Comparison of ENCODE assay signal across 1 cellular context in the genomic region with DNA sequence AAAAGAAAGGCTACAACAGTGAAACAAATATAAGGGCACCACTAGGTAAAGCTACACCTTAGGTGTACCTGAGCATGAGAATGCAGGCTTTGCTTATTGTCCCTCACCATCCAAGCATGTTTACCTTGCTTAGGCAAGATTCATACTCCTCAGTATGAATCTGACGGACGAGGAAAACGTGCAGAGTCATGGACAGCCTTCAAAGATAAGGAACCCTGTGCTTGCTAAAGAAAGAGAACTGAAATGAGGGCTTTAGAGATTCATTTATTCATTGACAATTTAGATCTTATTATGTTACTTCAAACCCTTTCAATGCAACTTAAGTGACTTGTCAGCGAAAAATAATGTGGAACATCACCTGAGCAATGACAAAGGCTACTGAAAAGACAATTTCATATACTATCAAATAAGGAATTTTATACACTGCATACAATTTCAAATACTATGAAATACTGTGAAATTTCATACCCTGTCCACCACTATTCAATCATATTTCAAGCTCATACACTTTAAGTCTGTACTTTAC.
A peak's percentile ranks its signal among the peaks of the same experiment; 100 is the strongest.
TF ChIP-seq lines count a peak whose summit lies in the region.

No MANE protein-coding gene starts in this region.

TF ChIP-seq in K562, 482 proteins besides CTCF, POLR2A, EP300 and RAD21 (continued from another document and continues in another):
- TF ChIP-seq BCL6 (CRISPR knock-in tag; IDR thresholded peaks at IDR 0.05) (no peak), ARID3A (IDR thresholded peaks at IDR 0.05; ENCODE audit: borderline replicate concordance, low read depth, low read length) (no peak), CAMTA2 (CRISPR knock-in tag; conservative IDR thresholded peaks at IDR 0.05) (no peak), C11orf30 (IDR thresholded peaks at IDR 0.05; ENCODE audit: low read depth) (peak; percentile 94), ZNF41 (CRISPR knock-in tag; conservative IDR thresholded peaks at IDR 0.05) (no peak), MAFK (IDR thresholded peaks at IDR 0.05; ENCODE audit: low read length) (peak; percentile 77; the same call in 1 of the 2 replicates), STAT5B (CRISPR knock-in tag; IDR thresholded peaks at IDR 0.05) (no peak), TCF15 (CRISPR knock-in tag; IDR thresholded peaks at IDR 0.05) (no peak), PHB (CRISPR knock-in tag; IDR thresholded peaks at IDR 0.05) (no peak), SIRT6 (IDR thresholded peaks at IDR 0.05; ENCODE audit: low read depth, low read length) (no peak), RBM34 (IDR thresholded peaks at IDR 0.05; ENCODE audit: borderline replicate concordance, insufficient read depth, low read length) (no peak), SRSF3 (IDR thresholded peaks at IDR 0.05; ENCODE audit: insufficient read depth, low read length) (no peak), TEAD4 (IDR thresholded peaks at IDR 0.05; ENCODE audit: low read length) (peak; percentile 45; the same call in 1 of the 2 replicates), TEAD4 (CRISPR knock-in tag; IDR thresholded peaks at IDR 0.05; ENCODE audit: borderline replicate concordance) (no peak), TRIM24 (IDR thresholded peaks at IDR 0.05) (peak; percentile 7 to 54; a peak in 2 of 4 replicates), RCOR1 (IDR thresholded peaks at IDR 0.05; ENCODE audit: borderline replicate concordance in 1 of 2, low read depth in 2 of 2, low read length in 2 of 2) (peak in 1 of 2 experiments; percentile 85; a peak in 2 of 4 replicates), ZNF431 (CRISPR knock-in tag; IDR thresholded peaks at IDR 0.05) (0 out of 2 replicates have a peak, but pooled peaks have one; percentile 50), ZBTB2 (IDR thresholded peaks at IDR 0.05) (no peak), GABPB2 (CRISPR knock-in tag; conservative IDR thresholded peaks at IDR 0.05) (no peak), NFE2 (IDR thresholded peaks at IDR 0.05; ENCODE audit: low read depth) (peak; percentile 99), CREM (IDR thresholded peaks at IDR 0.05; ENCODE audit: low read depth) (0 out of 2 replicates have a peak, but pooled peaks have one; percentile 16), PBX2 (CRISPR knock-in tag; IDR thresholded peaks at IDR 0.05; ENCODE audit: low read depth) (no peak), PBX2 (tag; conservative IDR thresholded peaks at IDR 0.05; ENCODE audit: low read depth) (peak; percentile 48; the same call in 1 of the 2 replicates), TSHZ1 (CRISPR knock-in tag; IDR thresholded peaks at IDR 0.05) (no peak), SMARCA4 (IDR thresholded peaks at IDR 0.05) (peak; percentile 83), NCOA4 (IDR thresholded peaks at IDR 0.05; ENCODE audit: partially characterized antibody) (no peak)
- TF ChIP-seq, protein P1, sequence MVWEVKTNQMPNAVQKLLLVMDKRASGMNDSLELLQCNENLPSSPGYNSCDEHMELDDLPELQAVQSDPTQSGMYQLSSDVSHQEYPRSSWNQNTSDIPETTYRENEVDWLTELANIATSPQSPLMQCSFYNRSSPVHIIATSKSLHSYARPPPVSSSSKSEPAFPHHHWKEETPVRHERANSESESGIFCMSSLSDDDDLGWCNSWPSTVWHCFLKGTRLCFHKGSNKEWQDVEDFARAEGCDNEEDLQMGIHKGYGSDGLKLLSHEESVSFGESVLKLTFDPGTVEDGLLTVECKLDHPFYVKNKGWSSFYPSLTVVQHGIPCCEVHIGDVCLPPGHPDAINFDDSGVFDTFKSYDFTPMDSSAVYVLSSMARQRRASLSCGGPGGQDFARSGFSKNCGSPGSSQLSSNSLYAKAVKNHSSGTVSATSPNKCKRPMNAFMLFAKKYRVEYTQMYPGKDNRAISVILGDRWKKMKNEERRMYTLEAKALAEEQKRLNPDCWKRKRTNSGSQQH (CRISPR knock-in tag; IDR thresholded peaks at IDR 0.05): no peak
- TF ChIP-seq, protein P2, sequence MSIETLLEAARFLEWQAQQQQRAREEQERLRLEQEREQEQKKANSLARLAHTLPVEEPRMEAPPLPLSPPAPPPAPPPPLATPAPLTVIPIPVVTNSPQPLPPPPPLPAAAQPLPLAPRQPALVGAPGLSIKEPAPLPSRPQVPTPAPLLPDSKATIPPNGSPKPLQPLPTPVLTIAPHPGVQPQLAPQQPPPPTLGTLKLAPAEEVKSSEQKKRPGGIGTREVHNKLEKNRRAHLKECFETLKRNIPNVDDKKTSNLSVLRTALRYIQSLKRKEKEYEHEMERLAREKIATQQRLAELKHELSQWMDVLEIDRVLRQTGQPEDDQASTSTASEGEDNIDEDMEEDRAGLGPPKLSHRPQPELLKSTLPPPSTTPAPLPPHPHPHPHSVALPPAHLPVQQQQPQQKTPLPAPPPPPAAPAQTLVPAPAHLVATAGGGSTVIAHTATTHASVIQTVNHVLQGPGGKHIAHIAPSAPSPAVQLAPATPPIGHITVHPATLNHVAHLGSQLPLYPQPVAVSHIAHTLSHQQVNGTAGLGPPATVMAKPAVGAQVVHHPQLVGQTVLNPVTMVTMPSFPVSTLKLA (conservative IDR thresholded peaks at IDR 0.05): peak in 1 of 2 experiments; percentile 41; a peak in 1 of 4 replicates
- TF ChIP-seq, protein P3, sequence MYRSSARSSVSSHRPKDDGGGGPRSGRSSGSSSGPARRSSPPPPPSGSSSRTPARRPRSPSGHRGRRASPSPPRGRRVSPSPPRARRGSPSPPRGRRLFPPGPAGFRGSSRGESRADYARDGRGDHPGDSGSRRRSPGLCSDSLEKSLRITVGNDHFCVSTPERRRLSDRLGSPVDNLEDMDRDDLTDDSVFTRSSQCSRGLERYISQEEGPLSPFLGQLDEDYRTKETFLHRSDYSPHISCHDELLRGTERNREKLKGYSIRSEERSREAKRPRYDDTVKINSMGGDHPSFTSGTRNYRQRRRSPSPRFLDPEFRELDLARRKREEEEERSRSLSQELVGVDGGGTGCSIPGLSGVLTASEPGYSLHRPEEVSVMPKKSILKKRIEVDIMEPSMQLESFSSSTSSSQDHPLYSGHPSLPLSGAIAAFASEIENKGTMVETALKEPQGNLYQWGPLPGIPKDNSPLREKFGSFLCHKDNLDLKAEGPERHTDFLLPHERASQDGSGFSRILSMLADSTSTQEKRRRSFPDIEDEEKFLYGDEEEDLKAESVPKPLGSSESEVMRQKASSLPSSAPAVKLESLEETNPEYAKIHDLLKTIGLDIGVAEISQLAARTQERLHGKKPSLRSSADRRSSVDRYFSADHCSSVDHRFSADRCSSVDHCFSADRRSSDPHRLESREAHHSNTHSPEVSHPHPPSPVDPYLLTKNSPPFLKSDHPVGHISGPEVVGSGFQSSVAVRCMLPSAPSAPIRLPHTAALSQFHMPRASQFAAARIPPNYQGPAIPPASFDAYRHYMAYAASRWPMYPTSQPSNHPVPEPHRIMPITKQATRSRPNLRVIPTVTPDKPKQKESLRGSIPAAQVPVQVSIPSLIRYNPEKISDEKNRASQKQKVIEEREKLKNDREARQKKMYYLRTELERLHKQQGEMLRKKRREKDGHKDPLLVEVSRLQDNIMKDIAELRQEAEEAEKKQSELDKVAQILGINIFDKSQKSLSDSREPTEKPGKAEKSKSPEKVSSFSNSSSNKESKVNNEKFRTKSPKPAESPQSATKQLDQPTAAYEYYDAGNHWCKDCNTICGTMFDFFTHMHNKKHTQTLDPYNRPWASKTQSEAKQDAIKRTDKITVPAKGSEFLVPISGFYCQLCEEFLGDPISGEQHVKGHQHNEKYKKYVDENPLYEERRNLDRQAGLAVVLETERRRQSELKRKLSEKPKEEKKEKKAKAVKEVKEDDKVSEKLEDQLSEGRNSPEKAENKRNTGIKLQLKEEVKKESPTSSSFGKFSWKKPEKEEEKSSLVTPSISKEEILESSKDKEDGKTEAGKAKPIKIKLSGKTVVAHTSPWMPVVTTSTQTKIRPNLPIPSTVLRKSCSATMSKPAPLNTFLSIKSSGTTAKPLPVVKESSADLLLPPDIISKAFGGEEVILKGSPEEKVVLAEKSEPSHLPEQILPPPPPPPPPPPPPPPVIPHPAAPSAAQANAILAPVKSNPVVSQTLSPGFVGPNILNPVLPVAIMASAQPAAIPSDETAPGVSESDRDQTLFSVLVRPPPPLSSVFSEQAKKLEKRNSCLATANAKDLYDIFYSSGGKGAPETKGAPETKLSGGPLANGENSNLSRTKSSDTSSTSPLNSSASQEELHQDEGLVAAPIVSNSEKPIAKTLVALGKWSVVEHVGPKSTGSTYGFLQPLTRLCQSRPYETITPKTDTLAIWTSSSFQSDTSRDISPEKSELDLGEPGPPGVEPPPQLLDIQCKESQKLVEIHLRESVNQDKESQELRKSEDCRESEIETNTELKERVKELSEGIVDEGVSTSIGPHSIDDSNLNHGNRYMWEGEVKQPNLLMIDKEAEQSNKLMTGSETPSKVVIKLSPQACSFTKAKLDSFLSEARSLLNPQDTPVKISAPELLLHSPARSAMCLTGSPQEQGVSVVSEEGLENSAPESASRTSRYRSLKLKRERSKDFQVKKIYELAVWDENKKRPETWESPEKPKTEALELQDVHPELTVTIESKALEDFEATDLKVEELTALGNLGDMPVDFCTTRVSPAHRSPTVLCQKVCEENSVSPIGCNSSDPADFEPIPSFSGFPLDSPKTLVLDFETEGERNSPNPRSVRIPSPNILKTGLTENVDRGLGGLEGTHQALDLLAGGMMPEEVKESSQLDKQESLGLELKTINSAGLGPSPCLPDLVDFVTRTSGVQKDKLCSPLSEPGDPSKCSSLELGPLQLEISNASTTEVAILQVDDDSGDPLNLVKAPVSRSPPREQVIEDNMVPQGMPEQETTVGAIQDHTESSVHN (IDR thresholded peaks at IDR 0.05; ENCODE audit: borderline replicate concordance in 1 of 2, low read depth in 1 of 2): no peak
- TF ChIP-seq, protein P4, sequence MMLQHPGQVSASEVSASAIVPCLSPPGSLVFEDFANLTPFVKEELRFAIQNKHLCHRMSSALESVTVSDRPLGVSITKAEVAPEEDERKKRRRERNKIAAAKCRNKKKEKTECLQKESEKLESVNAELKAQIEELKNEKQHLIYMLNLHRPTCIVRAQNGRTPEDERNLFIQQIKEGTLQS (IDR thresholded peaks at IDR 0.05): 0 out of 2 replicates have a peak, but pooled peaks have one; percentile 10
- TF ChIP-seq, protein P4 (CRISPR knock-in tag; conservative IDR thresholded peaks at IDR 0.05): no peak
